10 cellular contexts compared by ENCODE assay signal in the genomic region with DNA sequence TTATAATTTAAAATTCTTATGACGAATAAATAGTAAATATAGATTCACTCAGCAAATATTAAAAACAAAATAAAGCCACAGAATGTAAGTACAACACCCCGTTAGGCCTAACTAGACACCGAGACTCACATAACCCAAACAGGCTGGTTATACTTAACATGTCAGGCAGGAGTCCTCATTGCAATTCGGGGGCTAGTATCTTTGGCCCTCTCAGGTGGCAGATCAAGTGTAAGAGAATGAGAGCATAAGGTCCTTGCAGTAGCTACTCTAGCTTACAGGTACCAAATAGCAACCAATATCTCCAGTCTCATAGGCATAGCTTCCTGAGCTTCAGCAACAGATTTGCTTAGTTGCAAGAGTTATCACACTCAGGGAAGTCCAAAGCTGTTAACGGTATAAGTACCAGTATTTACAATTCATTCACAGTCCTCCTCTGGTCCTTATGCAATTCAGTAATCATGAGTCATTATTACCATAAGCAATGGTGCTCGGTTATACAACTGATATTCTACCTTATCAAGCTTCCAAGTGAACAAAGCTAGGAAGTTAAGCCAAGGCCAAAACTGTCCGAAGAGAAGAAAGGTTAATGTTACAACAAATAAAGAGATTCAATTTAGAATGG. TPM values are rescaled to one million over a fixed set of nuclear protein-coding genes. Genes with fewer than 3 reads are reported as not detected.
DNase-seq lines count a peak whose midpoint lies in the region; ATAC-seq, FAIRE-seq and TF ChIP-seq lines count a peak whose summit lies in the region.
"Had no signal": no experiment of that assay in that cellular context is flagged by ENCODE, and none has a peak within 500 bp of the region (broad histone marks: within the 10 kb centered on the region; RNA-seq: fewer than 3 reads in every experiment).

No MANE protein-coding gene starts in this region.

- H3K36me3 ChIP-seq in HEK293 (ENCODE audit: control insufficient read depth in 2 of 2, insufficient read depth in 1 of 2, low read length in 2 of 2): peaks cover 7 to 14% of the 10 kb centered on the region in 2 experiments
- peaks cover 0 to 38% (median 0%) of the 10 kb centered on the region in 9 donors for H3K36me3 ChIP-seq in heart right ventricle
- H3K36me3 ChIP-seq in skeletal muscle tissue (ENCODE audit: control insufficient read depth in 3 of 3, insufficient read depth in 3 of 3, low read length in 3 of 3): peaks cover 0 to 6% (median 0%) of the 10 kb centered on the region in 3 donors
- H3K36me3 ChIP-seq: cardiac muscle cell had no signal

- H3K4me3 Mint-ChIP-seq in WTC11: no peak overlapping the region
- no peak overlapping the region for H3K4me3 Mint-ChIP-seq in activated T-helper 2 cell treated with anti-CD3 and anti-CD28 coated beads, Interferon-gamma antibody, Interleukin-2, Interleukin-4, amounts not matched to agents 10 μg/mL and 5 μg/mL and 100 μg/mL, durations not matched to agents 14 hours and 24 hours and 36 hours (ENCODE audit: low read depth)

- FAIRE-seq in HTR-8/SVneo (lab: Jason Lieb, UNC): no peak

- POLR2A ChIA-PET in HEK293 (lab: Yijun Ruan, JAX) (no interaction called here), WTC11 (lab: Charles Lee) (interaction anchor here (0.5 kb wide), 1 partner anchor 13 kb away, joined by 3 read pairs; no protein-coding TSS in a partner anchor)

- CTCF ChIA-PET in HEK293 (lab: Yijun Ruan, JAX) (no interaction called here), WTC11 (lab: Charles Lee) (interaction anchor here (0.6 kb wide), 1 partner anchor 179 kb away, joined by 4 read pairs; no protein-coding TSS in a partner anchor)

- no peaks in the 10 kb centered on the region for H3K27me3 Mint-ChIP-seq in WTC11 (ENCODE audit: low read depth)
- H3K27me3 Mint-ChIP-seq in activated T-helper 2 cell treated with anti-CD3 and anti-CD28 coated beads, Interferon-gamma antibody, Interleukin-2, Interleukin-4, amounts not matched to agents 10 μg/mL and 5 μg/mL and 100 μg/mL, durations not matched to agents 14 hours and 24 hours and 36 hours (ENCODE audit: low read depth): no peaks in the 10 kb centered on the region

- H3K27ac Mint-ChIP-seq in WTC11: no peak overlapping the region
- no peak overlapping the region for H3K27ac Mint-ChIP-seq in activated T-helper 2 cell treated with anti-CD3 and anti-CD28 coated beads, Interferon-gamma antibody, Interleukin-2, Interleukin-4, amounts not matched to agents 10 μg/mL and 5 μg/mL and 100 μg/mL, durations not matched to agents 14 hours and 24 hours and 36 hours

- H3K9me3 ChIP-seq in HEK293 (ENCODE audit: control insufficient read depth, insufficient read depth, low read depth, low read length): no peaks in the 10 kb centered on the region
- H3K9me3 ChIP-seq in heart right ventricle: peaks cover 0 to 25% (median 10%) of the 10 kb centered on the region in 11 donors
- peaks cover 0 to 2% (median 0%) of the 10 kb centered on the region in 3 donors for H3K9me3 ChIP-seq in skeletal muscle tissue (ENCODE audit: control insufficient read depth in 3 of 3, low read length in 3 of 3)

- H3K27me3 ChIP-seq in heart right ventricle (no peaks in the 10 kb centered on the region), skeletal muscle tissue (ENCODE audit: control insufficient read depth in 3 of 3, insufficient read depth in 3 of 3, low read length in 3 of 3) (no peaks in the 10 kb centered on the region)
- H3K27me3 ChIP-seq: cardiac muscle cell had no signal

- H3K4me1 ChIP-seq in HEK293 (ENCODE audit: control insufficient read depth, insufficient read depth, low read length) (no peaks in the 10 kb centered on the region), heart right ventricle (peaks cover 0 to 34% (median 29%) of the 10 kb centered on the region in 9 donors), skeletal muscle tissue (ENCODE audit: control insufficient read depth in 3 of 3, insufficient read depth in 3 of 3, low read length in 3 of 3) (peaks cover 2 to 4% (median 4%) of the 10 kb centered on the region in 3 donors)

- TF ChIP-seq CTCF in HEK293 (tag by site-specific recombination; IDR thresholded peaks at IDR 0.05): no peak
- TF ChIP-seq CTCF in WTC11 (IDR thresholded peaks at IDR 0.05): no peak
- no peak for TF ChIP-seq CTCF in heart right ventricle (IDR thresholded peaks at IDR 0.05)

- 61 to 62% methylated on average over 7 of the region's 7 CpGs for WGBS in heart right ventricle, 2 donors

- intact Hi-C loops in heart right ventricle (cut with DNase I): no loop called here
- intact Hi-C loops in activated T-helper 2 cell treated with anti-CD3 and anti-CD28 coated beads, Interferon-gamma antibody, Interleukin-2, Interleukin-4, amounts not matched to agents 10 μg/mL and 5 μg/mL and 100 μg/mL, durations not matched to agents 14 hours and 24 hours and 36 hours (cut with micrococcal nuclease): no loop called here

- H3K27ac ChIP-seq in HEK293 (ENCODE audit: extremely low read depth, low read depth, low read length) (no peak overlapping the region), heart right ventricle (peak overlapping the region in 8 of 10 donors; percentile 13 to 82 (median 43)), skeletal muscle tissue (ENCODE audit: low read depth, low read length) (peak overlapping the region; percentile 53)
- H3K27ac ChIP-seq: cardiac muscle cell had no signal

- peaks cover 19% of the 10 kb centered on the region for H3K9me3 Mint-ChIP-seq in WTC11
- peaks cover 24% of the 10 kb centered on the region for H3K9me3 Mint-ChIP-seq in activated T-helper 2 cell treated with anti-CD3 and anti-CD28 coated beads, Interferon-gamma antibody, Interleukin-2, Interleukin-4, amounts not matched to agents 10 μg/mL and 5 μg/mL and 100 μg/mL, durations not matched to agents 14 hours and 24 hours and 36 hours

- no peak overlapping the region for H3K9ac ChIP-seq in skeletal muscle tissue (ENCODE audit: low read depth in 1 of 3, low read length in 3 of 3)

- peak; percentile 36; the same call in 1 of the 2 replicates for ATAC-seq in WTC11
- peak; percentile 69 to 97 (median 88) for ATAC-seq in heart right ventricle

- no peak overlapping the region for H3K4me3 ChIP-seq in HEK293 (ENCODE audit: low read depth, low read length)
- H3K4me3 ChIP-seq in heart right ventricle: no peak overlapping the region
- no peak overlapping the region for H3K4me3 ChIP-seq in skeletal muscle tissue (ENCODE audit: low read length in 3 of 3)
- H3K4me3 ChIP-seq: cardiac muscle cell had no signal

- no peak for DNase-seq in WTC11 (ENCODE audit: low spot score)
- no peak for DNase-seq in heart right ventricle
- no peak for DNase-seq in activated CD4-positive, alpha-beta T cell treated with anti-CD3 and anti-CD28 coated beads for 48 hours
- DNase-seq in HTR-8/SVneo (ENCODE audit: insufficient read length, low spot score): no peak
- no peak for DNase-seq in activated CD8-positive, alpha-beta memory T cell treated with anti-CD3 and anti-CD28 coated beads for 24 hours
- no peak for DNase-seq in activated T-helper 2 cell treated with anti-CD3 and anti-CD28 coated beads, Interferon-gamma antibody, Interleukin-2, Interleukin-4, amounts not matched to agents 10 μg/mL and 5 μg/mL and 100 μg/mL, durations not matched to agents 14 hours and 24 hours and 36 hours (ENCODE audit: low spot score)
- DNase-seq: NCI-H1092 treated with DMSO at 0.1 percent for 48 hours had no signal

- peaks cover 9% of the 10 kb centered on the region; the same call in 1 of the 2 replicates for H3K36me3 Mint-ChIP-seq in WTC11
- H3K36me3 Mint-ChIP-seq in activated T-helper 2 cell treated with anti-CD3 and anti-CD28 coated beads, Interferon-gamma antibody, Interleukin-2, Interleukin-4, amounts not matched to agents 10 μg/mL and 5 μg/mL and 100 μg/mL, durations not matched to agents 14 hours and 24 hours and 36 hours (ENCODE audit: low read depth): peaks cover 31% of the 10 kb centered on the region

- no peaks in the 10 kb centered on the region for H3K4me1 Mint-ChIP-seq in WTC11
- H3K4me1 Mint-ChIP-seq in activated T-helper 2 cell treated with anti-CD3 and anti-CD28 coated beads, Interferon-gamma antibody, Interleukin-2, Interleukin-4, amounts not matched to agents 10 μg/mL and 5 μg/mL and 100 μg/mL, durations not matched to agents 14 hours and 24 hours and 36 hours (ENCODE audit: low read depth): peaks cover 21% of the 10 kb centered on the region

TF ChIP-seq in HEK293, 187 proteins besides CTCF, POLR2A, EP300 and RAD21 (continues in another document):
- TF ChIP-seq ZNF664 (tag by site-specific recombination; IDR thresholded peaks at IDR 0.05) (no peak), ZNF423 (tag by site-specific recombination; IDR thresholded peaks at IDR 0.05) (no peak)
- TF ChIP-seq, protein P1, sequence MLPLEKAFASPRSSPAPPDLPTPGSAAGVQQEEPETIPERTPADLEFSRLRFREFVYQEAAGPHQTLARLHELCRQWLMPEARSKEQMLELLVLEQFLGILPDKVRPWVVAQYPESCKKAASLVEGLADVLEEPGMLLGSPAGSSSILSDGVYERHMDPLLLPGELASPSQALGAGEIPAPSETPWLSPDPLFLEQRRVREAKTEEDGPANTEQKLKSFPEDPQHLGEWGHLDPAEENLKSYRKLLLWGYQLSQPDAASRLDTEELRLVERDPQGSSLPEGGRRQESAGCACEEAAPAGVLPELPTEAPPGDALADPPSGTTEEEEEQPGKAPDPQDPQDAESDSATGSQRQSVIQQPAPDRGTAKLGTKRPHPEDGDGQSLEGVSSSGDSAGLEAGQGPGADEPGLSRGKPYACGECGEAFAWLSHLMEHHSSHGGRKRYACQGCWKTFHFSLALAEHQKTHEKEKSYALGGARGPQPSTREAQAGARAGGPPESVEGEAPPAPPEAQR (tag by site-specific recombination; IDR thresholded peaks at IDR 0.05): no peak

TF ChIP-seq in WTC11, 78 proteins besides CTCF, POLR2A, EP300 and RAD21 (continues in another document):
- TF ChIP-seq, protein P2, sequence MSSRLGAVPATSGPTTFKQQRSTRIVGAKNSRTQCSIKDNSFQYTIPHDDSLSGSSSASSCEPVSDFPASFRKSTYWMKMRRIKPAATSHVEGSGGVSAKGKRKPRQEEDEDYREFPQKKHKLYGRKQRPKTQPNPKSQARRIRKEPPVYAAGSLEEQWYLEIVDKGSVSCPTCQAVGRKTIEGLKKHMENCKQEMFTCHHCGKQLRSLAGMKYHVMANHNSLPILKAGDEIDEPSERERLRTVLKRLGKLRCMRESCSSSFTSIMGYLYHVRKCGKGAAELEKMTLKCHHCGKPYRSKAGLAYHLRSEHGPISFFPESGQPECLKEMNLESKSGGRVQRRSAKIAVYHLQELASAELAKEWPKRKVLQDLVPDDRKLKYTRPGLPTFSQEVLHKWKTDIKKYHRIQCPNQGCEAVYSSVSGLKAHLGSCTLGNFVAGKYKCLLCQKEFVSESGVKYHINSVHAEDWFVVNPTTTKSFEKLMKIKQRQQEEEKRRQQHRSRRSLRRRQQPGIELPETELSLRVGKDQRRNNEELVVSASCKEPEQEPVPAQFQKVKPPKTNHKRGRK (CRISPR knock-in tag; IDR thresholded peaks at IDR 0.05; ENCODE audit: borderline replicate concordance): no peak
- no peak for TF ChIP-seq ZNF138 (CRISPR knock-in tag; conservative IDR thresholded peaks at IDR 0.05)

RNA-seq across cellular contexts. Expression of a gene that starts 20.1 kb away (rescaled TPM):
- 5.0 to 5.7 TPM (median 5.2 TPM) in 3 replicates for total RNA-seq in WTC11 (2021)
- total RNA-seq in heart right ventricle: 10 to 100 TPM; 11.5 to 23.9 (median 13.9) TPM
- polyA plus RNA-seq in heart right ventricle: 10 to 100 TPM in 1 of 2 donors, 1 to 10 TPM in 1; 5.6 to 25.8 TPM
- total RNA-seq in skeletal muscle tissue: 42.3 TPM
- total RNA-seq in activated T-helper 2 cell treated with anti-CD3 and anti-CD28 coated beads, Interferon-gamma antibody, Interleukin-2, Interleukin-4, amounts not matched to agents 10 μg/mL and 5 μg/mL and 100 μg/mL, durations not matched to agents 14 hours and 24 hours and 36 hours: 19.4 and 23.8 TPM in 2 replicates
